ENCODE assay signal across 2 cellular contexts in genomic region chr17:18772471-18772870, GRCh38.
TF ChIP-seq lines count a peak whose summit lies in the region.

No MANE protein-coding gene starts in this region.

TF ChIP-seq in HepG2, 621 proteins besides CTCF, POLR2A, EP300 and RAD21:
- TF ChIP-seq ZNF572 (CRISPR knock-in tag; IDR thresholded peaks at IDR 0.05) (no peak), CREB3 (CRISPR knock-in tag; IDR thresholded peaks at IDR 0.05) (no peak), ZNF18 (CRISPR knock-in tag; IDR thresholded peaks at IDR 0.05; ENCODE audit: insufficient replicate concordance) (no peak), EED (CRISPR knock-in tag; IDR thresholded peaks at IDR 0.05) (no peak), ZNF256 (CRISPR knock-in tag; conservative IDR thresholded peaks at IDR 0.05) (no peak)
- TF ChIP-seq, protein P1, sequence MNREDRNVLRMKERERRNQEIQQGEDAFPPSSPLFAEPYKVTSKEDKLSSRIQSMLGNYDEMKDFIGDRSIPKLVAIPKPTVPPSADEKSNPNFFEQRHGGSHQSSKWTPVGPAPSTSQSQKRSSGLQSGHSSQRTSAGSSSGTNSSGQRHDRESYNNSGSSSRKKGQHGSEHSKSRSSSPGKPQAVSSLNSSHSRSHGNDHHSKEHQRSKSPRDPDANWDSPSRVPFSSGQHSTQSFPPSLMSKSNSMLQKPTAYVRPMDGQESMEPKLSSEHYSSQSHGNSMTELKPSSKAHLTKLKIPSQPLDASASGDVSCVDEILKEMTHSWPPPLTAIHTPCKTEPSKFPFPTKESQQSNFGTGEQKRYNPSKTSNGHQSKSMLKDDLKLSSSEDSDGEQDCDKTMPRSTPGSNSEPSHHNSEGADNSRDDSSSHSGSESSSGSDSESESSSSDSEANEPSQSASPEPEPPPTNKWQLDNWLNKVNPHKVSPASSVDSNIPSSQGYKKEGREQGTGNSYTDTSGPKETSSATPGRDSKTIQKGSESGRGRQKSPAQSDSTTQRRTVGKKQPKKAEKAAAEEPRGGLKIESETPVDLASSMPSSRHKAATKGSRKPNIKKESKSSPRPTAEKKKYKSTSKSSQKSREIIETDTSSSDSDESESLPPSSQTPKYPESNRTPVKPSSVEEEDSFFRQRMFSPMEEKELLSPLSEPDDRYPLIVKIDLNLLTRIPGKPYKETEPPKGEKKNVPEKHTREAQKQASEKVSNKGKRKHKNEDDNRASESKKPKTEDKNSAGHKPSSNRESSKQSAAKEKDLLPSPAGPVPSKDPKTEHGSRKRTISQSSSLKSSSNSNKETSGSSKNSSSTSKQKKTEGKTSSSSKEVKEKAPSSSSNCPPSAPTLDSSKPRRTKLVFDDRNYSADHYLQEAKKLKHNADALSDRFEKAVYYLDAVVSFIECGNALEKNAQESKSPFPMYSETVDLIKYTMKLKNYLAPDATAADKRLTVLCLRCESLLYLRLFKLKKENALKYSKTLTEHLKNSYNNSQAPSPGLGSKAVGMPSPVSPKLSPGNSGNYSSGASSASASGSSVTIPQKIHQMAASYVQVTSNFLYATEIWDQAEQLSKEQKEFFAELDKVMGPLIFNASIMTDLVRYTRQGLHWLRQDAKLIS (CRISPR knock-in tag; IDR thresholded peaks at IDR 0.05) = no peak
TF ChIP-seq in HepG2: peak in this region for 0.

TF ChIP-seq in K562, 482 proteins besides CTCF, POLR2A, EP300 and RAD21:
- TF ChIP-seq FOXK1 (CRISPR knock-in tag; IDR thresholded peaks at IDR 0.05; ENCODE audit: borderline replicate concordance) (no peak), XRCC3 (IDR thresholded peaks at IDR 0.05) (no peak)
